ENCODE assay signal across 1 cellular context in the genomic region with DNA sequence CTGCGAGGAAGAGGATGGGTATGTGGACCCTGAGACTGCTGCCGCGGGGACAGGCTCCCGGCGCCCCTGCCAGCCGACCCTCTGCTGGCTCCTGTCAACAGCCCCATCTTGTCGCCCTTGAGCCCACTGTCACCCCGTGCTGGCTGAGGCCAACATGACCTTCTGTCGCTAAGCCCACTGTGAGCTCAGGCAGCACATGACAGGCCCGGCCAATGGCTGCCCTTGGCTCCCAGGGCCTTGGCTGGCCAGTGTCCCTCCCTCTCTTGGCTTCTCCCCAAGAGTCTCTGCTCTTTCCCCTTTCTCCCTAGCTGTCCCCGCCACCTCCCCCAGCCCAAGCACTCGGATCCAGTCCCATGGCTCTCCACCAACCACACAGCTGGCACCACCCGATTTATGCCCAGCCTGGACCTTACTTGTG.
A peak's percentile ranks its signal among the peaks of the same experiment; 100 is the strongest.
TF ChIP-seq lines count a peak whose summit lies in the region.

No MANE protein-coding gene starts in this region.

TF ChIP-seq in HepG2, 621 proteins besides CTCF, POLR2A, EP300 and RAD21:
- TF ChIP-seq, protein P1, sequence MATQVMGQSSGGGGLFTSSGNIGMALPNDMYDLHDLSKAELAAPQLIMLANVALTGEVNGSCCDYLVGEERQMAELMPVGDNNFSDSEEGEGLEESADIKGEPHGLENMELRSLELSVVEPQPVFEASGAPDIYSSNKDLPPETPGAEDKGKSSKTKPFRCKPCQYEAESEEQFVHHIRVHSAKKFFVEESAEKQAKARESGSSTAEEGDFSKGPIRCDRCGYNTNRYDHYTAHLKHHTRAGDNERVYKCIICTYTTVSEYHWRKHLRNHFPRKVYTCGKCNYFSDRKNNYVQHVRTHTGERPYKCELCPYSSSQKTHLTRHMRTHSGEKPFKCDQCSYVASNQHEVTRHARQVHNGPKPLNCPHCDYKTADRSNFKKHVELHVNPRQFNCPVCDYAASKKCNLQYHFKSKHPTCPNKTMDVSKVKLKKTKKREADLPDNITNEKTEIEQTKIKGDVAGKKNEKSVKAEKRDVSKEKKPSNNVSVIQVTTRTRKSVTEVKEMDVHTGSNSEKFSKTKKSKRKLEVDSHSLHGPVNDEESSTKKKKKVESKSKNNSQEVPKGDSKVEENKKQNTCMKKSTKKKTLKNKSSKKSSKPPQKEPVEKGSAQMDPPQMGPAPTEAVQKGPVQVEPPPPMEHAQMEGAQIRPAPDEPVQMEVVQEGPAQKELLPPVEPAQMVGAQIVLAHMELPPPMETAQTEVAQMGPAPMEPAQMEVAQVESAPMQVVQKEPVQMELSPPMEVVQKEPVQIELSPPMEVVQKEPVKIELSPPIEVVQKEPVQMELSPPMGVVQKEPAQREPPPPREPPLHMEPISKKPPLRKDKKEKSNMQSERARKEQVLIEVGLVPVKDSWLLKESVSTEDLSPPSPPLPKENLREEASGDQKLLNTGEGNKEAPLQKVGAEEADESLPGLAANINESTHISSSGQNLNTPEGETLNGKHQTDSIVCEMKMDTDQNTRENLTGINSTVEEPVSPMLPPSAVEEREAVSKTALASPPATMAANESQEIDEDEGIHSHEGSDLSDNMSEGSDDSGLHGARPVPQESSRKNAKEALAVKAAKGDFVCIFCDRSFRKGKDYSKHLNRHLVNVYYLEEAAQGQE (IDR thresholded peaks at IDR 0.05; ENCODE audit: borderline replicate concordance in 1 of 2, low read depth in 1 of 2, low read length in 2 of 2), result no peak
- TF ChIP-seq ZNF605 (CRISPR knock-in tag; IDR thresholded peaks at IDR 0.05) (no peak), RBFOX2 (IDR thresholded peaks at IDR 0.05; ENCODE audit: low read depth, low read length) (peak; percentile 41), SCMH1 (CRISPR knock-in tag; IDR thresholded peaks at IDR 0.05; ENCODE audit: borderline replicate concordance) (no peak), TMF1 (CRISPR knock-in tag; IDR thresholded peaks at IDR 0.05; ENCODE audit: low read depth) (no peak), AGO2 (optimal IDR thresholded peaks at IDR 0.05; ENCODE audit: low read depth, low read length) (peak; percentile 16), RFXANK (CRISPR knock-in tag; IDR thresholded peaks at IDR 0.05) (no peak), SMAD1 (CRISPR knock-in tag; IDR thresholded peaks at IDR 0.05; ENCODE audit: borderline replicate concordance, low read depth) (no peak), IKZF4 (CRISPR knock-in tag; IDR thresholded peaks at IDR 0.05; ENCODE audit: borderline replicate concordance, low read depth, not compliant biosample characterization) (no peak), FOXC1 (CRISPR knock-in tag; IDR thresholded peaks at IDR 0.05; ENCODE audit: borderline replicate concordance) (no peak), RBM22 (optimal IDR thresholded peaks at IDR 0.05; ENCODE audit: low read length) (peak; percentile 65), NKX3-1 (CRISPR knock-in tag; IDR thresholded peaks at IDR 0.05) (no peak), KAT2B (IDR thresholded peaks at IDR 0.05; ENCODE audit: borderline replicate concordance, low read depth, low read length) (no peak)
TF ChIP-seq in HepG2: peak in this region for 3.
